1 cellular context compared by ENCODE assay signal in the genomic region with DNA sequence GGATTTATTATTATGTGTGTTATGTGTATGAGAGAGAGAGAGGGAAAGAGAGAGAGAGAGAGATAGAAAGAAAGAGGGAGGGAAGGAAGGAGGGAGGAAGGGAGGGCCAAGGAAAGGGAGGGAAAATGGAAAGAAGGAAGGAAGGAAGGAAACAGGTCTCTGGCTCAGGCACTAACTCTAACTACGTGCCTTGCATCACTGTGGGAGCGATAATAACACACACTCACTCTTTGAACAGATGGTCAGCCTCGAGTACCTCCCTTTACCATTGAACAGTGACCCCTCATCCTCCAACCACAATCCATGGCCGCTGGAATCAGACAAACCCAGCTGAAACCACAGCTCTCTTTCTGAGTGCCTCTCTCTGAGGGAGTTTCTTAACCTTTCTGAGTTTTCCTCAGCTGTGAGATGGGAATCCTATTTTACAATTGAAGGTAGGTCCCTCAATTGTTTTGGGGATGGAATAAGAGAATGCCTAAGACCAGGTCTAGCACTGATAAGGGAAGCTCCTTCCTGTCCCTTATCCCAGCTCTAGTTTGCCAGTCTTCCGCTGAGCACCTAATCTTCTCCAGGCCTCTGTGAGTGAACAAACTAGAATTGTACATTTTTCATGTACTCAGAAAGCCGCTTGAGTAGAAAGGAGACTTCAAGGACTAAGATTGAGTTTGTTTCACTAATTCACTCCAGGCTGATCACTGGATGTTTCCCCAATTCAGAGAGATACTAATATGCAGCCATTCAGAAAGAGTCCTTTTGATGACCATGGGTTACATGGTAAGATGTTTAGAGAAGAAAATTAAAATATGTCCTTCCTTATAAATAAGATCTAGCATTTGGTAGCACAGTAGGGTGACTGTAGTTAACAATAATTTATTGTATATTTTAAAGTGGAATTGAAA.
TF ChIP-seq lines count a peak whose summit lies in the region.

No MANE protein-coding gene starts in this region.

TF ChIP-seq in IMR-90, 13 proteins besides CTCF, POLR2A, EP300 and RAD21 (continued from another document):
- TF ChIP-seq RCOR1 (IDR thresholded peaks at IDR 0.05; ENCODE audit: insufficient replicate concordance, low read length) (no peak), BHLHE40 (IDR thresholded peaks at IDR 0.05; ENCODE audit: low read depth, low read length) (no peak), CHD1 (IDR thresholded peaks at IDR 0.05; ENCODE audit: low read depth, low read length) (no peak), SMC3 (IDR thresholded peaks at IDR 0.05; ENCODE audit: low read depth, low read length) (no peak), RFX5 (IDR thresholded peaks at IDR 0.05; ENCODE audit: low read depth, low read length) (no peak), MAFK (IDR thresholded peaks at IDR 0.05; ENCODE audit: low read depth, low read length) (no peak), NFE2L2 (IDR thresholded peaks at IDR 0.05; ENCODE audit: low read depth, low read length) (no peak)
- TF ChIP-seq, protein P1, sequence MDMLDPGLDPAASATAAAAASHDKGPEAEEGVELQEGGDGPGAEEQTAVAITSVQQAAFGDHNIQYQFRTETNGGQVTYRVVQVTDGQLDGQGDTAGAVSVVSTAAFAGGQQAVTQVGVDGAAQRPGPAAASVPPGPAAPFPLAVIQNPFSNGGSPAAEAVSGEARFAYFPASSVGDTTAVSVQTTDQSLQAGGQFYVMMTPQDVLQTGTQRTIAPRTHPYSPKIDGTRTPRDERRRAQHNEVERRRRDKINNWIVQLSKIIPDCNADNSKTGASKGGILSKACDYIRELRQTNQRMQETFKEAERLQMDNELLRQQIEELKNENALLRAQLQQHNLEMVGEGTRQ (IDR thresholded peaks at IDR 0.05; ENCODE audit: low read depth, low read length), result no peak
TF ChIP-seq in IMR-90: peak in this region for 0.
